In the genomic region with DNA sequence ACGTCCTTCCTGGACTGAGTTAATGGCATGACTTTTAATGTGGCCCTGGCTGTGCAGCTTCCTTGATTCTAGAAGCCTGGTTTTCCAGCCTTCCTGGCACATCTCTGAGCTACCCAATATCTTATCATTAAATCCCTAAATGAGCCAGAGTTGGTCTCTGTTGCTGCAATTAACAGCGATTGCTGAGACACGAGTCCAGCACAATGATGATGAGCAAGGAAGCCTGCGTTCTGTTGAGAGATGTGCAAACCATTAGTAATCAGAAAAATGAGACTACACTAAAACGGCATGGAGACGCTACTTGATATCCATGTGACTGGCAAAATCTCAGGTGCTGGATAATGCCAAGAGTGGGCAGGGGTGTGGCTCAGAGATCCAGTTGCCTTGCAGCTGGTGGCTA, we compare ENCODE assay signal across 20 cellular contexts. TPM values are rescaled to one million over a fixed set of nuclear protein-coding genes. Genes with fewer than 3 reads are reported as not detected.
DNase-seq lines count a peak whose midpoint lies in the region; ATAC-seq, FAIRE-seq and TF ChIP-seq lines count a peak whose summit lies in the region.
"Had no signal": no experiment of that assay in that cellular context is flagged by ENCODE, and none has a peak within 500 bp of the region (broad histone marks: within the 10 kb centered on the region; RNA-seq: fewer than 3 reads in every experiment).

No MANE protein-coding gene starts in this region.

- H3K4me1 ChIP-seq in GM12878 (ENCODE audit: control insufficient read depth, insufficient read depth, low read length) = peaks cover 9% of the 10 kb centered on the region

- no peaks in the 10 kb centered on the region for H3K36me3 ChIP-seq in MG63
- no peaks in the 10 kb centered on the region for H3K36me3 ChIP-seq in GM12878 (ENCODE audit: control insufficient read depth in 2 of 2, insufficient read depth in 2 of 2, low read length in 1 of 2)

- H3K9ac ChIP-seq in GM12878 (ENCODE audit: control insufficient read depth, insufficient read depth, low read length) = no peak overlapping the region

- peak; percentile 41 for DNase-seq in NCI-H748 (lab: John Stamatoyannopoulos, UW; ENCODE audit: unreplicated experiment)
- no peak for DNase-seq in NCI-H748 treated with DMSO at 0.1 percent for 48 hours (lab: John Stamatoyannopoulos, UW)
- peak; percentile 8 for DNase-seq in MG63
- DNase-seq in GM12878 (ENCODE audit: low read depth, low spot score) = no peak
- no peak for DNase-seq in LoVo (ENCODE audit: low spot score)
- DNase-seq in NCI-H1694 (lab: John Stamatoyannopoulos, UW) = no peak
- DNase-seq: C1 segment of cervical spinal cord; CD4-positive, CD25-positive, alpha-beta regulatory T cell; CD8-positive, alpha-beta memory T cell; COR-L47; DMS153; DMS79; GDM1; H9; IMR-90 had no signal

- H3K79me2 ChIP-seq in GM12878 (ENCODE audit: control insufficient read depth, insufficient read depth, low read length) = no peaks in the 10 kb centered on the region

- no peak overlapping the region for H3K27ac ChIP-seq in GM12878 (ENCODE audit: control insufficient read depth, insufficient read depth)

- in situ Hi-C loops in GM12878 (cut with MboI) = no loop called here

- ATAC-seq in GM12878 = no peak

- RAD21 ChIA-PET in GM12878 (lab: Charles Lee; ENCODE audit: unreplicated experiment) = interaction anchor here (0.7 to 1.0 kb wide), 2 partner anchors 21 to 71 kb away, joined by 3 read pairs; no protein-coding TSS in a partner anchor

- no peak for FAIRE-seq in GM12878 (lab: Jason Lieb, UNC)
- FAIRE-seq: H1, HTR-8/SVneo had no signal

- peaks cover 2% of the 10 kb centered on the region; the same call in 1 of the 2 replicates for H3K27me3 ChIP-seq in MG63
- no peaks in the 10 kb centered on the region for H3K27me3 ChIP-seq in GM12878 (replicated peaks in 1 of 2; ENCODE audit: control insufficient read depth in 2 of 2, insufficient read depth in 2 of 2, low read length in 1 of 2)

- TF ChIP-seq POLR2A in GM12878 (IDR thresholded peaks at IDR 0.05; ENCODE audit: low read depth, low read length) = no peak

- H3K9me3 ChIP-seq in MG63 (no peaks in the 10 kb centered on the region), GM12878 (replicated peaks; ENCODE audit: control insufficient read depth, insufficient read depth, low read length) (no peaks in the 10 kb centered on the region)

- H3K4me2 ChIP-seq in GM12878 (ENCODE audit: control insufficient read depth, insufficient read depth) = no peak overlapping the region

- no peak for TF ChIP-seq RAD21 in GM12878 (IDR thresholded peaks at IDR 0.05; ENCODE audit: insufficient read depth, low read depth, low read length)

- CTCF ChIA-PET in GM12878 (lab: Yijun Ruan, JAX) = interaction anchor here (1.2 to 1.3 kb wide), 2 partner anchors 19 to 43 kb away, joined by 3 to 4 read pairs; no protein-coding TSS in a partner anchor

- no peak overlapping the region for H3K4me3 ChIP-seq in MG63
- no peak overlapping the region for H3K4me3 ChIP-seq in GM12878

- TF ChIP-seq EP300 in GM12878 (IDR thresholded peaks at IDR 0.05; ENCODE audit: borderline replicate concordance in 1 of 2, control insufficient read depth in 1 of 2, low read depth in 2 of 2, low read length in 2 of 2) = no peak

- intact Hi-C loops in GM12878 (cut with micrococcal nuclease; ENCODE audit: unreplicated experiment) = no loop called here

- SMC1A ChIA-PET in GM12878 (lab: Charles Lee; ENCODE audit: uncharacterized antibody, unreplicated experiment) = interaction anchor here (0.9 to 10.8 kb wide), 7 partner anchors 10 to 89 kb away, joined by 3 to 110 read pairs (median 3); no protein-coding TSS in a partner anchor

- H2AFZ ChIP-seq in GM12878 (ENCODE audit: control insufficient read depth, low read depth, low read length) = no peak overlapping the region

- TF ChIP-seq CTCF in GM12878 (IDR thresholded peaks at IDR 0.05 in 2 of 3, conservative IDR thresholded peaks at IDR 0.05 in 1 of 3; ENCODE audit: control insufficient read depth in 2 of 3, extremely low read depth in 1 of 3, insufficient read depth in 1 of 3, low read depth in 3 of 3, low read length in 3 of 3) = no peak

- POLR2A ChIA-PET in GM12878 (lab: Charles Lee) = no interaction called here

- H4K20me1 ChIP-seq in GM12878 (ENCODE audit: control insufficient read depth, insufficient read depth) = no peaks in the 10 kb centered on the region

- no TSS peak for BruUV-seq in GM12878 (replicated peaks; lab: Mats Ljungman, UMichigan)

- WGBS in GM12878 (ENCODE audit: insufficient coverage, insufficient replicate concordance, low lambda C conversion rate, missing lambda C conversion rate) = 86% methylated on average over 6 of the region's 6 CpGs

RNA-seq across cellular contexts. Expression of a gene that starts 26.2 kb away (rescaled TPM):
- total RNA-seq in MG63 (2014; rRNA removed; shearing (Covaris generic); ENCODE audit: low replicate concordance) = not detected in 2 replicates
- not detected in 2 replicates for total RNA-seq in GM12878 (2013; cell fraction: nucleolus; rRNA removed)
- total RNA-seq in GM12878 (2014; rRNA removed) = not detected in 2 replicates
- not detected in 2 replicates for total RNA-seq in GM12878 (2014; rRNA removed; fragmentation: Illumina TruSeq; extraction: Trizol)
- 0.13 TPM in 1 of 2 replicates, not detected in the other for total RNA-seq in GM12878 (2021)
- not detected for polyA plus RNA-seq in GM12878 (2011; ENCODE audit: low read depth)
- polyA plus RNA-seq in GM12878 (2011; rRNA removed) = not detected in 2 replicates
- polyA plus RNA-seq in GM12878 (2011; cell fraction: cytosol; rRNA removed) = not detected in 2 replicates
- 0.10 TPM in 1 of 2 replicates, not detected in the other for polyA plus RNA-seq in GM12878 (2011; cell fraction: nucleus; rRNA removed)
- 0.25 TPM in 1 of 2 replicates, not detected in the other for polyA plus RNA-seq in GM12878 (2012)
- not detected in 2 replicates for polyA plus RNA-seq in GM12878 (2014; fragmentation: Illumina TruSeq; extraction: Trizol)
- not detected for polyA plus RNA-seq in GM12878 (2014; fragmentation: Nextera tagmentation; extraction: Ambion mirVana)
- not detected in 2 replicates for polyA plus RNA-seq in GM12878 (2014; rRNA removed)
- polyA plus RNA-seq in GM12878 (2016; fragmentation: Nextera tagmentation; extraction: Ambion mirVana) = not detected
- polyA minus RNA-seq in GM12878 (2011; rRNA and poly(A)+ RNA removed) = not detected in 2 replicates
- polyA minus RNA-seq in GM12878 (2011; cell fraction: cytosol; rRNA and poly(A)+ RNA removed) = not detected in 2 replicates
- not detected in 2 replicates for polyA minus RNA-seq in GM12878 (2011; cell fraction: nucleus; rRNA and poly(A)+ RNA removed)
- total RNA-seq: A172; B cell; CD4-positive, CD25-positive, alpha-beta regulatory T cell; CD8-positive, alpha-beta memory T cell; Daoy; H1; H9; IMR-90 had no signal
- polyA plus RNA-seq: CD4-positive, CD25-positive, alpha-beta regulatory T cell; CD8-positive, alpha-beta memory T cell; H1; IMR-90 had no signal

RNA-seq across cellular contexts. Expression of a gene that starts 38.8 kb away (rescaled TPM):
- total RNA-seq in MG63 (2014; rRNA removed; shearing (Covaris generic); ENCODE audit: low replicate concordance) = not detected in 2 replicates
- 0.42 and 0.44 TPM in 2 replicates for total RNA-seq in GM12878 (2013; cell fraction: nucleolus; rRNA removed)
- total RNA-seq in GM12878 (2014; rRNA removed) (not detected in 2 replicates), GM12878 (2014; rRNA removed; fragmentation: Illumina TruSeq; extraction: Trizol) (not detected in 2 replicates), GM12878 (2021) (0.18 TPM in 1 of 2 replicates, not detected in the other)
- not detected for polyA plus RNA-seq in GM12878 (2011; ENCODE audit: low read depth)
- polyA plus RNA-seq in GM12878 (2011; rRNA removed) (not detected in 2 replicates), GM12878 (2014; fragmentation: Illumina TruSeq; extraction: Trizol) (0.15 TPM in 1 of 2 replicates, not detected in the other), GM12878 (2014; fragmentation: Nextera tagmentation; extraction: Ambion mirVana) (not detected), GM12878 (2014; rRNA removed) (not detected in 2 replicates), GM12878 (2016; fragmentation: Nextera tagmentation; extraction: Ambion mirVana) (not detected)
- not detected in 2 replicates for polyA plus RNA-seq in GM12878 (2011; cell fraction: cytosol; rRNA removed)
- 0.12 and 0.36 TPM in 2 replicates for polyA plus RNA-seq in GM12878 (2011; cell fraction: nucleus; rRNA removed)
- 0.15 TPM in 1 of 2 replicates, not detected in the other for polyA plus RNA-seq in GM12878 (2012)
- not detected in 2 replicates for polyA minus RNA-seq in GM12878 (2011; rRNA and poly(A)+ RNA removed)
- not detected in 2 replicates for polyA minus RNA-seq in GM12878 (2011; cell fraction: cytosol; rRNA and poly(A)+ RNA removed)
- polyA minus RNA-seq in GM12878 (2011; cell fraction: nucleus; rRNA and poly(A)+ RNA removed) = not detected in 2 replicates
- total RNA-seq: A172; B cell; CD8-positive, alpha-beta memory T cell; Daoy; H1; H9; IMR-90 had no signal
- polyA plus RNA-seq: CD8-positive, alpha-beta memory T cell; H1; IMR-90 had no signal

RNA-seq across cellular contexts. Expression of a gene that starts 49.4 kb away (rescaled TPM):
- not detected in 2 replicates for total RNA-seq in MG63 (2014; rRNA removed; shearing (Covaris generic); ENCODE audit: low replicate concordance)
- 4.1 and 5.1 TPM in 2 replicates for total RNA-seq in GM12878 (2013; cell fraction: nucleolus; rRNA removed)
- total RNA-seq in GM12878 (2014; rRNA removed) = 0.27 and 0.28 TPM in 2 replicates
- 0.13 TPM in 1 of 2 replicates, not detected in the other for total RNA-seq in GM12878 (2014; rRNA removed; fragmentation: Illumina TruSeq; extraction: Trizol)
- 0.43 and 0.62 TPM in 2 replicates for total RNA-seq in GM12878 (2021)
- polyA plus RNA-seq in GM12878 (2011; ENCODE audit: low read depth) = 0.92 TPM
- 0.13 and 0.15 TPM in 2 replicates for polyA plus RNA-seq in GM12878 (2011; rRNA removed)
- polyA plus RNA-seq in GM12878 (2011; cell fraction: cytosol; rRNA removed) = 0.19 and 0.28 TPM in 2 replicates
- polyA plus RNA-seq in GM12878 (2011; cell fraction: nucleus; rRNA removed) = 1.5 TPM in 2 replicates
- 0.49 and 1.6 TPM in 2 replicates for polyA plus RNA-seq in GM12878 (2012)
- polyA plus RNA-seq in GM12878 (2014; fragmentation: Illumina TruSeq; extraction: Trizol) = 0.10 TPM in 1 of 2 replicates, not detected in the other
- polyA plus RNA-seq in GM12878 (2014; fragmentation: Nextera tagmentation; extraction: Ambion mirVana) = under 1 TPM; 0.05 to 0.07 TPM
- polyA plus RNA-seq in GM12878 (2014; rRNA removed) = 0.32 and 0.51 TPM in 2 replicates
- not detected for polyA plus RNA-seq in GM12878 (2016; fragmentation: Nextera tagmentation; extraction: Ambion mirVana)
- polyA minus RNA-seq in GM12878 (2011; rRNA and poly(A)+ RNA removed) = 0.26 TPM in 1 of 2 replicates, not detected in the other
- polyA minus RNA-seq in GM12878 (2011; cell fraction: cytosol; rRNA and poly(A)+ RNA removed) = not detected in 2 replicates
- polyA minus RNA-seq in GM12878 (2011; cell fraction: nucleus; rRNA and poly(A)+ RNA removed) = 0.24 and 0.77 TPM in 2 replicates
- total RNA-seq: A172; CD4-positive, CD25-positive, alpha-beta regulatory T cell; CD8-positive, alpha-beta memory T cell; Daoy; H1; H9; IMR-90 had no signal
- polyA plus RNA-seq: CD4-positive, CD25-positive, alpha-beta regulatory T cell; CD8-positive, alpha-beta memory T cell; H1; IMR-90 had no signal

RNA-seq across cellular contexts. Expression of a gene that starts 51.0 kb away (rescaled TPM):
- not detected in 2 replicates for total RNA-seq in MG63 (2014; rRNA removed; shearing (Covaris generic); ENCODE audit: low replicate concordance)
- total RNA-seq in GM12878 (2013; cell fraction: nucleolus; rRNA removed) = 1.3 and 1.4 TPM in 2 replicates
- 2.8 and 2.9 TPM in 2 replicates for total RNA-seq in GM12878 (2014; rRNA removed)
- 1.9 and 2.5 TPM in 2 replicates for total RNA-seq in GM12878 (2014; rRNA removed; fragmentation: Illumina TruSeq; extraction: Trizol)
- total RNA-seq in GM12878 (2021) = 2.3 and 2.8 TPM in 2 replicates
- polyA plus RNA-seq in GM12878 (2011; ENCODE audit: low read depth) = 2.5 TPM
- polyA plus RNA-seq in GM12878 (2011; rRNA removed) = 0.05 and 0.06 TPM in 2 replicates
- polyA plus RNA-seq in GM12878 (2011; cell fraction: cytosol; rRNA removed) = 0.03 and 0.08 TPM in 2 replicates
- polyA plus RNA-seq in GM12878 (2011; cell fraction: nucleus; rRNA removed) = not detected in 2 replicates
- 2.0 and 3.2 TPM in 2 replicates for polyA plus RNA-seq in GM12878 (2012)
- polyA plus RNA-seq in GM12878 (2014; fragmentation: Illumina TruSeq; extraction: Trizol) = 2.5 and 4.0 TPM in 2 replicates
- polyA plus RNA-seq in GM12878 (2014; fragmentation: Nextera tagmentation; extraction: Ambion mirVana) = 1 to 10 TPM; 1.8 to 3.1 TPM
- polyA plus RNA-seq in GM12878 (2014; rRNA removed) = 2.8 and 3.1 TPM in 2 replicates
- polyA plus RNA-seq in GM12878 (2016; fragmentation: Nextera tagmentation; extraction: Ambion mirVana) = 1 to 10 TPM in 1 of 2 experiments, under 1 TPM in 1; 0.53 to 1.1 TPM
- polyA minus RNA-seq in GM12878 (2011; rRNA and poly(A)+ RNA removed) = 0.10 TPM in 1 of 2 replicates, not detected in the other
- polyA minus RNA-seq in GM12878 (2011; cell fraction: cytosol; rRNA and poly(A)+ RNA removed) = not detected in 2 replicates
- polyA minus RNA-seq in GM12878 (2011; cell fraction: nucleus; rRNA and poly(A)+ RNA removed) = 0.19 TPM in 1 of 2 replicates, not detected in the other
- total RNA-seq: A172; B cell; CD4-positive, CD25-positive, alpha-beta regulatory T cell; CD8-positive, alpha-beta memory T cell; Daoy; H1; H9; IMR-90 had no signal
- polyA plus RNA-seq: CD4-positive, CD25-positive, alpha-beta regulatory T cell; CD8-positive, alpha-beta memory T cell; H1; IMR-90 had no signal

Comparison
In these comparisons a context has a peak if more than half of its experiments do, and no peak if none do; other contexts are left out.
1. DNase-seq: peak in NCI-H748 (single experiment) and MG63 (single experiment); none in NCI-H748 treated with DMSO at 0.1 percent for 48 hours (single experiment), GM12878 (single experiment), LoVo (single experiment) and NCI-H1694 (single experiment).